ENCODE assay signal across 15 cellular contexts in the genomic region with DNA sequence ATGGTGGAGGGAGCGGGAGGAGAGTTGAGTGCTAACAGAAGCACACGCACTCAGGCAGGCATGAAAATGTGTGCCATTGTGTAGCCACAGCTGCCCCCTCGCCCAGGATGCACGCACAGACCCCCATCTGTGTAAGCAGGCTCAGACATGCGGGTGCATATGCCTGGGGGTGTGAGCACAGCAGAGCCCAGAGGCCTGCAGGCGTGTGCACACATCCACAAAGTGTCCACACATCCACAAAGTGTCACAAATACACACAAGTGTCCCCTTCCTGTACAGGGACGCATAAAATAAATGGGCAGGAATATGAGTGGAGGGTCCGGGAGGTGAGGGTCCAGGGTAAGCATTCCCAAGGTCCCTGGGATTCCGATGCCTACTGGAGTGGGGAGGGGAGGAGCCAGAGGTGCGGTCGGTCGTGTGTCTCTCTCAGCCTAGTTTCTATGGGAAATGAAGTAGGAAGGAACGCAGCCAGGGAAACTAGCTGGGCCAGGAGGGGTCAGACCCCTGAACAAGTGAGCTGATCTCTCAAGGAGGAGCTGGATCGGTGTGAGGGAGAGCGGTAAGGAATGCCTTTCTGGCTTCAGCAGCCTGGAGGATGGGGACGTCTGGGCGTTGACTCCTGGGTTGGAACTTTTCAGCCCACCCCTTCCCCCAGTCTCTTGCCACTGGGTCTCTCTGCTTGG. TPM values are rescaled to one million over a fixed set of nuclear protein-coding genes. Genes with fewer than 3 reads are reported as not detected.
A peak's percentile ranks its signal among the peaks of the same experiment; 100 is the strongest.
DNase-seq lines count a peak whose midpoint lies in the region; ATAC-seq, FAIRE-seq and TF ChIP-seq lines count a peak whose summit lies in the region.
"Had no signal": no experiment of that assay in that cellular context is flagged by ENCODE, and none has a peak within 500 bp of the region (broad histone marks: within the 10 kb centered on the region; RNA-seq: fewer than 3 reads in every experiment).

No MANE protein-coding gene starts in this region.

- H3K9ac ChIP-seq in HUES48 (ENCODE audit: low read depth, low read length) = no peak overlapping the region

- H3K4me1 ChIP-seq in HUES48 (ENCODE audit: control insufficient read depth, insufficient read depth, low read length) (peaks cover 20% of the 10 kb centered on the region), thoracic aorta (ENCODE audit: control insufficient read depth in 1 of 2, low read depth in 2 of 2) (peaks cover 14 to 42% of the 10 kb centered on the region in 2 donors)

- no peak overlapping the region for H3K27ac ChIP-seq in HUES48 (ENCODE audit: low read depth, low read length)
- H3K27ac ChIP-seq in thoracic aorta = peak overlapping the region; percentile 22 to 72
- H3K27ac ChIP-seq: cardiac muscle cell, vagina had no signal

- TF ChIP-seq CTCF in choroid plexus epithelial cell (conservative IDR thresholded peaks at IDR 0.05; ENCODE audit: low read depth, low read length) (no peak), kidney epithelial cell (IDR thresholded peaks at IDR 0.05; ENCODE audit: insufficient read depth, low read length, poor library complexity, severe bottlenecking) (no peak), thoracic aorta (IDR thresholded peaks at IDR 0.05) (no peak)

- H3K27me3 ChIP-seq in HUES48 (ENCODE audit: control insufficient read depth, insufficient read depth, low read length) = peaks cover 35% of the 10 kb centered on the region
- H3K27me3 ChIP-seq in kidney epithelial cell (ENCODE audit: control insufficient read depth, insufficient read depth, low read length) = peaks cover 15% of the 10 kb centered on the region
- no peaks in the 10 kb centered on the region for H3K27me3 ChIP-seq in thoracic aorta (replicated peaks; ENCODE audit: insufficient read depth)
- H3K27me3 ChIP-seq: vagina had no signal

- no peaks in the 10 kb centered on the region for H3K36me3 ChIP-seq in HUES48 (ENCODE audit: control insufficient read depth, insufficient read depth, low read length)
- H3K36me3 ChIP-seq in kidney epithelial cell (ENCODE audit: control insufficient read depth, insufficient read depth, low read length) = no peaks in the 10 kb centered on the region
- no peaks in the 10 kb centered on the region for H3K36me3 ChIP-seq in thoracic aorta
- H3K36me3 ChIP-seq: cardiac muscle cell, vagina had no signal

- H3K9me3 ChIP-seq in HUES48 (ENCODE audit: control insufficient read depth, insufficient read depth, low read length) = no peaks in the 10 kb centered on the region
- no peaks in the 10 kb centered on the region for H3K9me3 ChIP-seq in thoracic aorta
- H3K9me3 ChIP-seq: vagina had no signal

- H3K4me3 ChIP-seq in HUES48 (ENCODE audit: low read depth, low read length) (peak overlapping the region; percentile 58), choroid plexus epithelial cell (ENCODE audit: low read depth, low read length) (peak overlapping the region; percentile 51), kidney epithelial cell (ENCODE audit: low read depth, low read length) (peak overlapping the region; percentile 33), thoracic aorta (peak overlapping the region; percentile 48)
- H3K4me3 ChIP-seq: cardiac muscle cell had no signal

- FAIRE-seq in GM19239 (lab: Jason Lieb, UNC) = no peak
- FAIRE-seq: TTC549 had no signal

- DNase-seq in choroid plexus epithelial cell (ENCODE audit: low read depth) = no peak
- DNase-seq in kidney epithelial cell (ENCODE audit: low read depth) = no peak
- DNase-seq in thoracic aorta (ENCODE audit: low spot score) = no peak
- no peak for DNase-seq in T-helper 9 cell
- DNase-seq in D341Med (ENCODE audit: low spot score) = no peak
- DNase-seq in DMS114 treated with DMSO at 0.1 percent for 48 hours (lab: John Stamatoyannopoulos, UW; ENCODE audit: unreplicated experiment) = no peak
- no peak for DNase-seq in GM19239 (ENCODE audit: insufficient read length, low spot score)
- DNase-seq: activated T-cell treated with anti-CD3 and anti-CD28 coated beads, Interleukin-2, amount 50 U/mL, for 4 hours; foreskin melanocyte; NCI-H1436 treated with DMSO at 0.1 percent for 48 hours had no signal

- ATAC-seq in thoracic aorta (ENCODE audit: insufficient number of reproducible peaks, low FRiP score, low read depth) = no peak
- ATAC-seq: sciatic nerve had no signal

RNA-seq across cellular contexts. Expression of a gene that starts 0.7 kb away (rescaled TPM):
- total RNA-seq in kidney epithelial cell (1,242 and 1,355 TPM in 2 replicates), thoracic aorta (100 to 1,000 TPM in 1 of 2 donors, 10 to 100 TPM in 1; 24.1 to 105 TPM)

RNA-seq across cellular contexts. Expression of a gene that starts 40.6 kb away (rescaled TPM):
- total RNA-seq in kidney epithelial cell (18.5 and 19.4 TPM in 2 replicates), thoracic aorta (under 1 TPM; 0.21 to 0.41 TPM)
- total RNA-seq: cardiac muscle cell had no signal

RNA-seq across cellular contexts. Expression of a gene that starts 42.1 kb away (rescaled TPM):
- 6.9 and 9.2 TPM in 2 replicates for total RNA-seq in kidney epithelial cell
- total RNA-seq in thoracic aorta = 1 to 10 TPM in 1 of 2 donors, not detected in 1; 9.3 TPM
- total RNA-seq: activated T-cell treated with anti-CD3 and anti-CD28 coated beads, Interleukin-2, amount 50 U/mL, for 4 hours; cardiac muscle cell; vagina had no signal

RNA-seq across cellular contexts. Expression of a gene that starts 59.0 kb away (rescaled TPM):
- total RNA-seq in kidney epithelial cell (239 and 244 TPM in 2 replicates), thoracic aorta (1 to 10 TPM in 1 of 2 donors, not detected in 1; 5.1 TPM)
- total RNA-seq: cardiac muscle cell, sciatic nerve, vagina had no signal

Comparison
In these comparisons a context has a peak if more than half of its experiments do, and no peak if none do; other contexts are left out.
1. RNA of a gene that starts 0.7 kb away (total RNA-seq): 1,242 to 1,355 TPM in kidney epithelial cell; 24.1 to 105 TPM in thoracic aorta; every median in the first group is over 10 times any median in the second.
2. RNA of a gene that starts 40.6 kb away (total RNA-seq): 18.5 to 19.4 TPM in kidney epithelial cell; 0.21 to 0.41 TPM in thoracic aorta; every median in the first group is over 10 times any median in the second.
3. Peak in every context shown above with its lines, with median percentiles within 50 percentile points of each other: H3K4me3 ChIP-seq.